Comparison of ENCODE assay signal across 1 cellular context in genomic region chr14:75568791-75569190, GRCh38.
TF ChIP-seq lines count a peak whose summit lies in the region.

No MANE protein-coding gene starts in this region.

TF ChIP-seq in K562, 482 proteins besides CTCF, POLR2A, EP300 and RAD21:
- TF ChIP-seq ZNF212 (CRISPR knock-in tag; IDR thresholded peaks at IDR 0.05) (no peak), ZNF316 (IDR thresholded peaks at IDR 0.05) (peak; percentile 16; the same call in 1 of the 2 replicates), MEIS2 (IDR thresholded peaks at IDR 0.05; ENCODE audit: partially characterized antibody) (peak; percentile 35), SREBF2 (CRISPR knock-in tag; IDR thresholded peaks at IDR 0.05) (no peak), MNT (conservative IDR thresholded peaks at IDR 0.05) (no peak), ATF6 (CRISPR knock-in tag; IDR thresholded peaks at IDR 0.05) (no peak), ZNF766 (CRISPR knock-in tag; conservative IDR thresholded peaks at IDR 0.05) (no peak), CHD2 (IDR thresholded peaks at IDR 0.05; ENCODE audit: low read depth, low read length) (no peak), ID3 (CRISPR knock-in tag; IDR thresholded peaks at IDR 0.05) (no peak), ID3 (tag; IDR thresholded peaks at IDR 0.05) (no peak), DEAF1 (CRISPR knock-in tag; IDR thresholded peaks at IDR 0.05) (no peak), MED1 (CRISPR knock-in tag; IDR thresholded peaks at IDR 0.05; ENCODE audit: borderline replicate concordance) (no peak), TAF7 (tag; IDR thresholded peaks at IDR 0.05) (no peak), KLF1 (tag; IDR thresholded peaks at IDR 0.05) (no peak), ZNF347 (CRISPR knock-in tag; IDR thresholded peaks at IDR 0.05; ENCODE audit: low read depth) (no peak), MAFK (IDR thresholded peaks at IDR 0.05; ENCODE audit: low read length) (no peak), C11orf30 (IDR thresholded peaks at IDR 0.05; ENCODE audit: low read depth) (peak; percentile 17; the same call in 1 of the 2 replicates), ZBTB40 (IDR thresholded peaks at IDR 0.05) (no peak), ZBTB40 (CRISPR knock-in tag; IDR thresholded peaks at IDR 0.05) (no peak), MLX (CRISPR knock-in tag; conservative IDR thresholded peaks at IDR 0.05) (no peak), ZFP36 (IDR thresholded peaks at IDR 0.05; ENCODE audit: low read depth, low read length, partially characterized antibody) (no peak), PBX2 (CRISPR knock-in tag; IDR thresholded peaks at IDR 0.05; ENCODE audit: low read depth) (no peak), PBX2 (tag; conservative IDR thresholded peaks at IDR 0.05; ENCODE audit: low read depth) (peak; percentile 15; the same call in 1 of the 2 replicates), ZNF12 (CRISPR knock-in tag; IDR thresholded peaks at IDR 0.05) (no peak), USF2 (CRISPR knock-in tag; IDR thresholded peaks at IDR 0.05) (no peak), SMARCC2 (IDR thresholded peaks at IDR 0.05; ENCODE audit: low read depth) (no peak), RFX1 (IDR thresholded peaks at IDR 0.05) (no peak), ETS1 (conservative IDR thresholded peaks at IDR 0.05; ENCODE audit: control insufficient read depth, low read depth, low read length) (no peak), U2AF2 (optimal IDR thresholded peaks at IDR 0.05; ENCODE audit: low read depth, low read length) (no peak), RNF219 (CRISPR knock-in tag; IDR thresholded peaks at IDR 0.05) (no peak), TRIM24 (IDR thresholded peaks at IDR 0.05) (no peak), ZNF785 (CRISPR knock-in tag; IDR thresholded peaks at IDR 0.05) (no peak), DDX20 (tag; IDR thresholded peaks at IDR 0.05; ENCODE audit: low read depth) (no peak), EP400 (IDR thresholded peaks at IDR 0.05) (no peak), DLX4 (CRISPR knock-in tag; IDR thresholded peaks at IDR 0.05) (no peak)
TF ChIP-seq in K562: peak in this region for 4.
